Comparison of ENCODE assay signal across 8 cellular contexts in the genomic region with DNA sequence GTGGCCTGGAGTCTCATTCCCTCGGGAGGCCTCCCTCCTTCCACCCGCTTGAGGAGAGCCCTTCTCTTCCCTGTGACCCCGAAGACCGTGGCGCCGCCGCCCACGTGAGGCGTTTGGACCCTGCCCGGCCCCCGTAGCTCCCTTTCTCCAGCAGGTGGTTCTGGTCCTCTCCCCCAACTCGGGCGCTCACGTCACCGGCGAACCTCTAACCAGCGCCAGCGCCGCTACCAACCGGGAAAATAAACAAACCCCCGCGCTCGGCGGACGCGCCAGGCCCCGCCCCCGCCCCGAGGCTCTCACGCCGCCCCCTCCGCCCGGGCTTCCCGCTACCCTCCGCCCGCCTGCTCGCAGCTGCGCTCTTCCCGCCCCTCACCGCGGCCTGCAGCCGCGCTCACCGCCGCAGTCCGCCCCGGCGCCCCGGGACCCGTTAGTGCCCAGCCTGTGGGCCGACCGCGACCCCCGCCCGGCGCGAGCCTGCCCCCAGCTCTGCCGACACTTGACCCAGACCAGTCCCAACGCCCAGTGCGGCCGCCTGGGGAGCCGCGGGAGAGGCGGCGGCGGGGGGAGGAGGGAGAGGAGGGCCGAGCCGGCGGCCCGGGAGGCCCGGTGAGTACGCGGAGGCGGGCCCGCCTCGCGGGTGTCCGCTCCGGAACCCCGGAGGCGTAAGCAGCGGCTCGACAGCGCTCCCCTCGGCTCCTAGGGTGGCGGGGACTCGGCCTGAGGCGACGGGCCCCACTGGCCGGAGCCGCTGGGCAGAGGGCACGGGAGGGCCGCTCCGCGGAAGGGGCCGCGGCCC.
DNase-seq lines count a peak whose midpoint lies in the region; ATAC-seq and TF ChIP-seq lines count a peak whose summit lies in the region.
"Not testable (repeated sequence)": the region's sequence is repeated elsewhere in the genome, so short reads cannot be mapped to it uniquely, and the experiment has no call there.

No MANE protein-coding gene starts in this region.

- H3K79me1 ChIP-seq in neuronal stem cell (ENCODE audit: low read depth, low read length) = not testable (repeated sequence)

- not testable (repeated sequence) for H2BK15ac ChIP-seq in neuronal stem cell (ENCODE audit: low read length)

- TF ChIP-seq CTCF in gastroesophageal sphincter (IDR thresholded peaks at IDR 0.05) = peak in 1 of 4 experiments; percentile 42
- TF ChIP-seq CTCF in stomach (IDR thresholded peaks at IDR 0.05) = peak in 1 of 7 experiments; percentile 14

- not testable (repeated sequence) for H3K27me3 ChIP-seq in gastroesophageal sphincter; neuronal stem cell (ENCODE audit: control insufficient read depth in 3 of 3, insufficient read depth in 3 of 3, low read depth in 1 of 3, low read length in 3 of 3); stomach

- H3K4ac ChIP-seq in neuronal stem cell (ENCODE audit: low read length) = not testable (repeated sequence)

- H2AFZ ChIP-seq in neuronal stem cell (ENCODE audit: low read length) = peak overlapping the region; percentile 96

- peak overlapping the region; percentile 37 for H3K4me2 ChIP-seq in neuronal stem cell (ENCODE audit: insufficient read depth, low read length, poor library complexity, severe bottlenecking)

- H4K91ac ChIP-seq in neuronal stem cell (ENCODE audit: low read depth, low read length, poor library complexity) = not testable (repeated sequence)

- peak overlapping the region; percentile 91 for H3K18ac ChIP-seq in neuronal stem cell (ENCODE audit: low read length)

- not testable (repeated sequence) for H3K23ac ChIP-seq in neuronal stem cell (ENCODE audit: low read depth, low read length, poor library complexity)

- H3K4me1 ChIP-seq in ES-I3 (ENCODE audit: insufficient read depth, low read length); neuronal stem cell (ENCODE audit: control insufficient read depth in 2 of 2, insufficient read depth in 1 of 2, low read depth in 1 of 2, low read length in 2 of 2): not testable (repeated sequence)
- H3K4me1 ChIP-seq in gastroesophageal sphincter = peaks cover 4 to 24% (median 8%) of the 10 kb centered on the region in 3 donors
- peaks cover 10 to 23% (median 16%) of the 10 kb centered on the region in 4 donors for H3K4me1 ChIP-seq in stomach

- intact Hi-C loops in stomach (cut with DNase I; ENCODE audit: low total_unique reads) = not testable (repeated sequence)

- H3K27ac ChIP-seq in gastroesophageal sphincter (peak overlapping the region; percentile 83 to 97 (median 96)), neuronal stem cell (replicated peaks; ENCODE audit: low read length) (peak overlapping the region; percentile 72), stomach (peak overlapping the region; percentile 91 to 99 (median 95))

- peak; percentile 55 for DNase-seq in H4 (ENCODE audit: low spot score)
- DNase-seq in Kasumi-1 (lab: John Stamatoyannopoulos, UW) = peak; percentile 25 to 35
- DNase-seq in SIG-M5 treated with dmso at 0.1 percent for 504 hours (lab: John Stamatoyannopoulos, UW; ENCODE audit: unreplicated experiment) = peak; percentile 48
- peak; percentile 59 for DNase-seq in activated gamma-delta T cell treated with anti-CD3 and anti-CD28 coated beads, Interleukin-2, amount 50 U/mL, for 16 hours (ENCODE audit: low read depth)
- DNase-seq in neuronal stem cell (ENCODE audit: low spot score) = peak; percentile 70
- DNase-seq in stomach = peak; percentile 79

- not testable (repeated sequence) for H2AK5ac ChIP-seq in neuronal stem cell (ENCODE audit: low read depth, low read length)

- peak; percentile 91 for ATAC-seq in gastroesophageal sphincter

- H3K4me3 ChIP-seq in gastroesophageal sphincter (peak overlapping the region; percentile 72 to 97), neuronal stem cell (ENCODE audit: low read length in 2 of 2) (peak overlapping the region; percentile 76 to 93), stomach (peak overlapping the region; percentile 63 to 76 (median 70))

- not testable (repeated sequence) for H3K36me3 ChIP-seq in ES-I3 (ENCODE audit: insufficient read depth, low read length)
- H3K36me3 ChIP-seq in gastroesophageal sphincter = peaks cover 0 to 22% of the 10 kb centered on the region in 2 donors
- peaks cover 0 to 27% of the 10 kb centered on the region in 2 donors for H3K36me3 ChIP-seq in neuronal stem cell (replicated peaks in 1 of 2; ENCODE audit: control insufficient read depth in 2 of 2, insufficient read depth in 2 of 2, low read length in 2 of 2)
- H3K36me3 ChIP-seq in stomach = peaks cover 0 to 22% (median 17%) of the 10 kb centered on the region in 4 donors

- not testable (repeated sequence) for H2BK12ac ChIP-seq in neuronal stem cell (ENCODE audit: low read length)

- H3K9ac ChIP-seq in ES-I3 (ENCODE audit: low read depth, low read length) (peak overlapping the region; percentile 87), neuronal stem cell (ENCODE audit: low read depth, low read length, poor library complexity) (peak overlapping the region; percentile 78)

- not testable (repeated sequence) for H2BK120ac ChIP-seq in neuronal stem cell (ENCODE audit: low read depth, low read length)

- not testable (repeated sequence) for H4K8ac ChIP-seq in neuronal stem cell (ENCODE audit: low read depth, low read length)

- TF ChIP-seq POLR2A in gastroesophageal sphincter (IDR thresholded peaks at IDR 0.05) = peak; percentile 33 to 48
- TF ChIP-seq POLR2A in stomach (IDR thresholded peaks at IDR 0.05) = not testable (repeated sequence)

- not testable (repeated sequence) for H3K9me3 ChIP-seq in ES-I3 (ENCODE audit: control insufficient read depth, insufficient read depth, low read length); gastroesophageal sphincter; neuronal stem cell (replicated peaks in 1 of 2; ENCODE audit: control insufficient read depth in 2 of 2, insufficient read depth in 1 of 2, low read depth in 1 of 2, low read length in 2 of 2); stomach

- not testable (repeated sequence) for TF ChIP-seq EP300 in gastroesophageal sphincter (IDR thresholded peaks at IDR 0.05); stomach (IDR thresholded peaks at IDR 0.05)

- no CpG with 5 or more reads among the region's 97 CpGs for WGBS in gastroesophageal sphincter (ENCODE audit: low coverage in 1 of 2), 2 donors
- no CpG with 5 or more reads among the region's 97 CpGs for WGBS in neuronal stem cell (ENCODE audit: extremely low coverage in 2 of 2, insufficient read length in 2 of 2, insufficient replicate concordance in 1 of 2), 2 donors
- 0 to 2% (median 1%) methylated on average over 21 to 80 of the region's 97 CpGs for WGBS in stomach, 5 donors

- peak overlapping the region; percentile 66 for H2BK5ac ChIP-seq in neuronal stem cell (ENCODE audit: low read length)

- not testable (repeated sequence) for H3K14ac ChIP-seq in neuronal stem cell (ENCODE audit: low read length)

Comparison
In these comparisons a context has a peak if more than half of its experiments do, and no peak if none do; other contexts are left out.
1. Peak in every context shown above with its lines: DNase-seq, ATAC-seq, H3K4me3 ChIP-seq and H3K27ac ChIP-seq.